8 cellular contexts compared by ENCODE assay signal in the genomic region with DNA sequence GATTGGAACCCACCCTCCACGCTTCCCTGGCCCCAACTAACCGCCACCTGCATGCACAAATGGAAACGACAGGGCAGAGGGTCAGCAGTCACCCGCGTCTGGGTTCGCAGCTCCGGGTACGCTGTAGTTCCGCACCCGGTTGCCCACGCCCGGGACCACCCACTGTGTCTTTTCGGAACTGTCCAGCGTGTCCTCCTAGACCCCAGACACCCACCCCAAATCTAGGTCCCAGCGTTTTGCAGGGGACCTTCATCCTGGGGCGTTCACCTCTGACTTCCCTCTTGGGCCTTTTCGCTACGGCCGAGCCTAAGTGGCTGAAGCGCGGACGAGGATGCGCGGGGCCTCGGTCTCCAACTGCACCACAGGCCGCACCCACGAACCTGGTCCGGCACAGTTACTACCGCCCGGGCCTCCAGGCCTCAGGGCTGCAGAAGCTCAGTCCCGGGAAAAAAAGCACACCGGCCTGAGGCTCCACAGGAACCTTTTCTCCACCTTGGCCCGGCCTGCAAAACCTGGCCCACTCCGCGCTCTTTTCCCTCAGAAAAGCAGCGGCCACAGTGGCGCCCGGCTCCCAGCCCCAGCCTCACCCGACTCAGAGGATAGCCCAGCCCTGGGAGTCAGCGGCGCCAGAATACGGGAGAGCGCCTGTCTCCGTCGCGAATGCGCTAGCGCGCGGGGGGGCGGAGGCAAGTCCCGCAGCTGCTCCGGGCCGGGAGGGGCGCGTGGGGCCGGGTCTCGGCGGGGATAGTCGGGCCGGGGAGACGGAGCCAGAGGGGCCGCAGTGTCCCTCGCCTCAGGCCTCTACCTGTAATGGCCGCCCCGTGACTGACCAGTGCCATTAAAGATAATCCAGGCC. TPM values are rescaled to one million over a fixed set of nuclear protein-coding genes. Genes with fewer than 3 reads are reported as not detected.
DNase-seq lines count a peak whose midpoint lies in the region; ATAC-seq and TF ChIP-seq lines count a peak whose summit lies in the region.

A gene (minus strand): TSS at position 633 of the 856 bp plus-strand sequence. CDS start 7,643 bp downstream, outside the sequence.

- no peaks in the 10 kb centered on the region for H3K36me3 ChIP-seq in ovary
- H3K36me3 ChIP-seq in testis (ENCODE audit: low read depth, missing control alignments), result no peaks in the 10 kb centered on the region

- H3K9me3 Mint-ChIP-seq in activated naive CD8-positive, alpha-beta T cell (ENCODE audit: low read depth), result no peaks in the 10 kb centered on the region

- no peak for TF ChIP-seq EP300 in ovary (IDR thresholded peaks at IDR 0.05)

- ATAC-seq in GM21576 (IDR thresholded peaks at IDR 0.05; ENCODE audit: unreplicated experiment), result peak; percentile 44
- ATAC-seq in Right ventricle myocardium inferior, result peak; percentile 98

- intact Hi-C loops in Right ventricle myocardium inferior (cut with DNase I), result loop anchor here (2.0 to 10.0 kb wide), 3 partner anchors 37 to 60 kb away; a partner anchor contains a TSS
- intact Hi-C loops in ovary (cut with DNase I), result no loop called here
- intact Hi-C loops in testis (cut with DNase I; ENCODE audit: low total_unique reads), result no loop called here

- H3K4me1 ChIP-seq in ovary (ENCODE audit: insufficient read depth), result peaks cover 2% of the 10 kb centered on the region
- H3K4me1 ChIP-seq in testis, result peaks cover 9% of the 10 kb centered on the region

- TF ChIP-seq POLR2A in ovary (IDR thresholded peaks at IDR 0.05) (peak; percentile 46), testis (IDR thresholded peaks at IDR 0.05) (no peak)

- H3K27ac ChIP-seq in ovary, result peak within 1 kb of the TSS; percentile 82
- peak within 1 kb of the TSS; percentile 95 to 96 for H3K27ac ChIP-seq in testis

- H3K27me3 ChIP-seq in ovary (no peaks in the 10 kb centered on the region), testis (no peaks in the 10 kb centered on the region)

- in situ Hi-C loops in SK-MEL-5 (cut with HindIII; ENCODE audit: low pct_unique_long_range_greater_than_20kb, low sequenced_read_pairs), result no loop called here

- peak within 1 kb of the TSS; percentile 96 for H3K27ac Mint-ChIP-seq in activated naive CD8-positive, alpha-beta T cell

- H3K27me3 Mint-ChIP-seq in activated naive CD8-positive, alpha-beta T cell, result no peaks in the 10 kb centered on the region

- H3K4me1 Mint-ChIP-seq in activated naive CD8-positive, alpha-beta T cell (ENCODE audit: low read depth), result peaks cover 34% of the 10 kb centered on the region

- H3K36me3 Mint-ChIP-seq in activated naive CD8-positive, alpha-beta T cell, result peaks cover 12% of the 10 kb centered on the region

- WGBS in ovary, 3 donors, result 0 to 1% (median 0%) methylated on average over 63 to 66 of the region's 66 CpGs
- WGBS in testis, 2 donors, result 0 to 1% methylated on average over 21 to 55 of the region's 66 CpGs

- TF ChIP-seq CTCF in ovary (IDR thresholded peaks at IDR 0.05) (no peak), testis (IDR thresholded peaks at IDR 0.05) (no peak)

- H3K4me3 ChIP-seq in ovary (peak within 1 kb of the TSS; percentile 82), testis (peak within 1 kb of the TSS; percentile 70 to 77)

- DNase-seq in DMS 273 treated with DMSO at 0.1 percent for 48 hours (lab: John Stamatoyannopoulos, UW) (peak; percentile 85), KG1 (lab: John Stamatoyannopoulos, UW) (peak; percentile 48), SK-MEL-5 (ENCODE audit: low read depth, low spot score) (peak; percentile 79), Right ventricle myocardium inferior (ENCODE audit: missing footprints) (peak; percentile 94), ovary (peak; percentile 85 to 92 (median 90)), testis (peak; percentile 94)

- H3K9me3 ChIP-seq in ovary (peaks cover 0 to 1% of the 10 kb centered on the region in 2 donors), testis (no peaks in the 10 kb centered on the region)

- H3K4me3 Mint-ChIP-seq in activated naive CD8-positive, alpha-beta T cell, result peak within 1 kb of the TSS; percentile 95

RNA-seq across cellular contexts. Expression of the gene that starts here (rescaled TPM):
- total RNA-seq in SK-MEL-5 (2014; rRNA removed; shearing (Covaris generic)), result 7.8 and 8.7 TPM in 2 replicates
- polyA plus RNA-seq in SK-MEL-5 (2015; cell fraction: cytosol; rRNA removed), result 1.5 and 3.0 TPM in 2 replicates
- 4.5 and 4.8 TPM in 2 replicates for polyA plus RNA-seq in SK-MEL-5 (2015; cell fraction: nucleus; rRNA removed)
- total RNA-seq in Right ventricle myocardium inferior (6.9 TPM), ovary (10 to 100 TPM; 14.0 to 23.0 (median 17.5) TPM), testis (10 to 100 TPM; 19.6 to 36.2 TPM)
- polyA plus RNA-seq in ovary (1 to 10 TPM; 5.9 to 7.0 TPM), testis (ENCODE audit: insufficient read depth, low read depth, low replicate concordance) (13.7 TPM)

Comparison
In these comparisons a context has a peak if more than half of its experiments do, and no peak if none do; other contexts are left out.
1. Peak in every context shown above with its lines: DNase-seq, ATAC-seq, H3K4me3 ChIP-seq and H3K27ac ChIP-seq.